Comparison of ENCODE assay signal across 28 cellular contexts in genomic region chr6:160895562-160895961, GRCh38.
"Had no signal": no experiment of that assay in that cellular context is flagged by ENCODE, and none has a peak within 500 bp of the region (broad histone marks: within the 10 kb centered on the region; RNA-seq: fewer than 3 reads in every experiment).

No MANE protein-coding gene starts in this region.

- DNase-seq: activated CD4-positive, alpha-beta memory T cell treated with anti-CD3 and anti-CD28 coated beads for 36 hours; activated CD4-positive, alpha-beta T cell treated with anti-CD3 and anti-CD28 coated beads, Interleukin-2, amount 10 ng/mL, durations not matched to agents 24 days and 14 days; activated CD4-positive, CD25-positive, alpha-beta regulatory T cell treated with anti-CD3 and anti-CD28 coated beads, Interleukin-2, amount 50 U/mL, for 72 hours; activated CD8-positive, alpha-beta memory T cell treated with anti-CD3 and anti-CD28 coated beads, Interleukin-2, amount 50 U/mL, for 4 hours; activated gamma-delta T cell; activated naive CD4-positive, alpha-beta T cell treated with anti-CD3 and anti-CD28 coated beads, Interleukin-2, amount 10 ng/mL, durations not matched to agents 7 days and 5 days; activated naive CD8-positive, alpha-beta T cell treated with anti-CD3 and anti-CD28 coated beads, Interleukin-2, amount 10 ng/mL, durations not matched to agents 7 days and 5 days; activated T-cell treated with anti-CD3 and anti-CD28 coated beads, Interleukin-2, amount 50 U/mL, for 24 hours; caudate nucleus; cortex of kidney; gastrocnemius medialis; islet precursor cell; left cardiac atrium; left ventricle myocardium superior; naive B cell; right cardiac atrium; stimulated activated CD4-positive, alpha-beta T cell treated with anti-CD3 and anti-CD28 coated beads, Interleukin-2, amount 100 ng/mL, for 48 hours; stimulated activated naive CD8-positive, alpha-beta T cell treated with anti-CD3 and anti-CD28 coated beads, Interleukin-15, Interleukin-2, amounts not matched to agents 100 U/mL and 50 U/mL, for 24 hours; T-helper 9 cell; testis; transverse colon; WERI-Rb-1 had no signal

- H3K4me3 ChIP-seq: ascending aorta, gastrocnemius medialis, hepatocyte, testis, transverse colon had no signal

- H3K27ac Mint-ChIP-seq: activated CD4-positive, alpha-beta memory T cell treated with anti-CD3 and anti-CD28 coated beads for 36 hours; activated CD4-positive, alpha-beta T cell treated with anti-CD3 and anti-CD28 coated beads, Interleukin-2, amount 10 ng/mL, durations not matched to agents 24 days and 14 days; activated naive CD4-positive, alpha-beta T cell treated with anti-CD3 and anti-CD28 coated beads, Interleukin-2, amount 10 ng/mL, durations not matched to agents 7 days and 5 days; activated naive CD8-positive, alpha-beta T cell treated with anti-CD3 and anti-CD28 coated beads, Interleukin-2, amount 10 ng/mL, durations not matched to agents 7 days and 5 days; activated T-cell treated with anti-CD3 and anti-CD28 coated beads, Interleukin-2, amount 50 U/mL, for 24 hours; brain; mesothelial cell of epicardium; naive B cell; T-helper 1 cell treated with Interleukin-12 subunit alpha and Interleukin-12 subunit beta and Interleukin-4 antibody, amounts not matched to agents 30 μg/mL and 1 μg/mL, for 36 hours had no signal

- H3K4me1 ChIP-seq: gastrocnemius medialis, parathyroid adenoma, testis, transverse colon had no signal

- H3K27me3 ChIP-seq: ascending aorta, gastrocnemius medialis, hepatocyte, testis, transverse colon had no signal

- H3K36me3 Mint-ChIP-seq: activated CD4-positive, alpha-beta memory T cell treated with anti-CD3 and anti-CD28 coated beads for 36 hours; activated naive CD4-positive, alpha-beta T cell treated with anti-CD3 and anti-CD28 coated beads, Interleukin-2, amount 10 ng/mL, durations not matched to agents 7 days and 5 days; activated naive CD8-positive, alpha-beta T cell treated with anti-CD3 and anti-CD28 coated beads, Interleukin-2, amount 10 ng/mL, durations not matched to agents 7 days and 5 days; brain; mesothelial cell of epicardium; naive B cell had no signal

- ATAC-seq: gastrocnemius medialis; left cardiac atrium; left ventricle myocardium superior; right cardiac atrium; stimulated activated naive CD8-positive, alpha-beta T cell treated with anti-CD3 and anti-CD28 coated beads, Interleukin-15, Interleukin-2, amounts not matched to agents 100 U/mL and 50 U/mL, for 24 hours had no signal

- H3K4me3 Mint-ChIP-seq: activated CD4-positive, alpha-beta memory T cell treated with anti-CD3 and anti-CD28 coated beads for 36 hours; activated CD4-positive, alpha-beta T cell treated with anti-CD3 and anti-CD28 coated beads, Interleukin-2, amount 10 ng/mL, durations not matched to agents 24 days and 14 days; activated naive CD4-positive, alpha-beta T cell treated with anti-CD3 and anti-CD28 coated beads, Interleukin-2, amount 10 ng/mL, durations not matched to agents 7 days and 5 days; activated naive CD8-positive, alpha-beta T cell treated with anti-CD3 and anti-CD28 coated beads, Interleukin-2, amount 10 ng/mL, durations not matched to agents 7 days and 5 days; activated T-cell treated with anti-CD3 and anti-CD28 coated beads, Interleukin-2, amount 50 U/mL, for 24 hours; brain; mesothelial cell of epicardium; naive B cell; T-helper 1 cell treated with Interleukin-12 subunit alpha and Interleukin-12 subunit beta and Interleukin-4 antibody, amounts not matched to agents 30 μg/mL and 1 μg/mL, for 36 hours had no signal

- H3K27ac ChIP-seq: ascending aorta, gastrocnemius medialis, hepatocyte, parathyroid adenoma, testis, transverse colon, WERI-Rb-1 had no signal

- H3K4me2 ChIP-seq: hepatocyte had no signal

- H3K9me3 ChIP-seq: ascending aorta, gastrocnemius medialis, testis, transverse colon had no signal

- H3K9me3 Mint-ChIP-seq: activated CD4-positive, alpha-beta memory T cell treated with anti-CD3 and anti-CD28 coated beads for 36 hours; activated CD4-positive, alpha-beta T cell treated with anti-CD3 and anti-CD28 coated beads, Interleukin-2, amount 10 ng/mL, durations not matched to agents 24 days and 14 days; activated naive CD4-positive, alpha-beta T cell treated with anti-CD3 and anti-CD28 coated beads, Interleukin-2, amount 10 ng/mL, durations not matched to agents 7 days and 5 days; activated naive CD8-positive, alpha-beta T cell treated with anti-CD3 and anti-CD28 coated beads, Interleukin-2, amount 10 ng/mL, durations not matched to agents 7 days and 5 days; activated T-cell treated with anti-CD3 and anti-CD28 coated beads, Interleukin-2, amount 50 U/mL, for 24 hours; mesothelial cell of epicardium; T-helper 1 cell treated with Interleukin-12 subunit alpha and Interleukin-12 subunit beta and Interleukin-4 antibody, amounts not matched to agents 30 μg/mL and 1 μg/mL, for 36 hours had no signal

- H3K36me3 ChIP-seq: ascending aorta, gastrocnemius medialis, transverse colon, WERI-Rb-1 had no signal

- H3K79me2 ChIP-seq: hepatocyte, parathyroid adenoma had no signal

- H3K9ac ChIP-seq: parathyroid adenoma had no signal

- H3K4me1 Mint-ChIP-seq: activated CD4-positive, alpha-beta T cell treated with anti-CD3 and anti-CD28 coated beads, Interleukin-2, amount 10 ng/mL, durations not matched to agents 24 days and 14 days; activated naive CD4-positive, alpha-beta T cell treated with anti-CD3 and anti-CD28 coated beads, Interleukin-2, amount 10 ng/mL, durations not matched to agents 7 days and 5 days; activated naive CD8-positive, alpha-beta T cell treated with anti-CD3 and anti-CD28 coated beads, Interleukin-2, amount 10 ng/mL, durations not matched to agents 7 days and 5 days; brain; naive B cell had no signal
